ENCODE assay signal across 8 cellular contexts in the genomic region with DNA sequence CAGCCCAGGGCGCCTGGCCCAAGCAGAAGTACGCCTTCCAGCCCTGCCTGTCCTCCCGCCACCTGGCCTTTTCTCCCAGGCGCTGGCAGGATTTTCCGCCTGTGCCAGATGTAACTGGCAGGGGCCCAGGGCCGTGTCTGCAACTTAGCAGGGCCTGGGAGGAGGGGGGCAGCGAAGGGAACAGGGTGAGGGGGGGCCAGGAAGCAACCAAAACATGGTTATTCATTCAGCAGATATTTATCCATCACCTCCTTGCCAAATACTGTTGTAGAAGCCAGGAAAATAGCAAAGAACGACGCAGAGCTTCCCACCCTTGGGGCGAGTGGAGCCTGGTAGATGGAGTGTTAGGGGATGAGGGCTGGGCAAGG. TPM values are rescaled to one million over a fixed set of nuclear protein-coding genes. Genes with fewer than 3 reads are reported as not detected.
DNase-seq lines count a peak whose midpoint lies in the region; ATAC-seq and TF ChIP-seq lines count a peak whose summit lies in the region.

No MANE protein-coding gene starts in this region.

- TF ChIP-seq CTCF in Peyer's patch (IDR thresholded peaks at IDR 0.05) = no peak

- no peaks in the 10 kb centered on the region for H3K9me3 ChIP-seq in Peyer's patch

- DNase-seq in EL (peak; percentile 74), Peyer's patch (peak in 2 of 3 donors; percentile 65 to 82), fibroblast of the conjunctiva (ENCODE audit: low read depth) (peak; percentile 95), posterior cingulate gyrus (peak; percentile 42 to 95 (median 69)), NOMO-1 treated with DMSO at 0.1 percent for 48 hours (lab: John Stamatoyannopoulos, UW; ENCODE audit: unreplicated experiment) (no peak)

- H3K4me1 ChIP-seq in Peyer's patch = peaks cover 0 to 23% (median 0%) of the 10 kb centered on the region in 4 donors

- H3K4me3 ChIP-seq in Peyer's patch = no peak overlapping the region

- H3K27ac ChIP-seq in Peyer's patch = peak overlapping the region; percentile 54 to 86 (median 67)

- no peak for TF ChIP-seq POLR2A in Peyer's patch (IDR thresholded peaks at IDR 0.05)

- H3K36me3 ChIP-seq in Peyer's patch = no peaks in the 10 kb centered on the region

- no peak for ATAC-seq in HG03520 (IDR thresholded peaks at IDR 0.05; ENCODE audit: unreplicated experiment)
- ATAC-seq in GM21390 (IDR thresholded peaks at IDR 0.05; ENCODE audit: unreplicated experiment) = no peak
- no peak for ATAC-seq in GM18873 (IDR thresholded peaks at IDR 0.05; ENCODE audit: low FRiP score, unreplicated experiment)

- intact Hi-C loops in posterior cingulate gyrus (cut with DNase I) = no loop called here

- no peaks in the 10 kb centered on the region for H3K27me3 ChIP-seq in Peyer's patch

RNA-seq across cellular contexts. Expression of gene TLE6, which starts 5.6 kb away (rescaled TPM):
- total RNA-seq in Peyer's patch = 1 to 10 TPM in 2 of 4 donors, not detected in 2; 1.9 to 2.5 TPM

RNA-seq across cellular contexts. Expression of gene ZNF77, which starts 38.2 kb away (rescaled TPM):
- 1 to 10 TPM; 3.7 to 7.5 (median 5.6) TPM for total RNA-seq in Peyer's patch

RNA-seq across cellular contexts. Expression of gene TLE2, which starts 46.1 kb away (rescaled TPM):
- total RNA-seq in Peyer's patch = 10 to 100 TPM in 3 of 4 donors, 1 to 10 TPM in 1; 4.6 to 45.2 (median 29.2) TPM
